8 cellular contexts compared by ENCODE assay signal in genomic region chr12:110371408-110372055, GRCh38. TPM values are rescaled to one million over a fixed set of nuclear protein-coding genes. Genes with fewer than 3 reads are reported as not detected.
DNase-seq lines count a peak whose midpoint lies in the region; ATAC-seq, FAIRE-seq and TF ChIP-seq lines count a peak whose summit lies in the region.

No MANE protein-coding gene starts in this region.

- no peak overlapping the region for H3K27ac Mint-ChIP-seq in activated naive CD8-positive, alpha-beta T cell treated with anti-CD3 and anti-CD28 coated beads, Interleukin-2, amount 50 U/mL, for 24 hours
- H3K27ac Mint-ChIP-seq in activated naive CD8-positive, alpha-beta T cell treated with anti-CD3 and anti-CD28 coated beads for 36 hours: no peak overlapping the region
- H3K27ac Mint-ChIP-seq in activated CD8-positive, alpha-beta T cell treated with anti-CD3 and anti-CD28 coated beads for 36 hours: no peak overlapping the region

- peaks cover 25% of the 10 kb centered on the region for H3K36me3 Mint-ChIP-seq in activated naive CD8-positive, alpha-beta T cell treated with anti-CD3 and anti-CD28 coated beads, Interleukin-2, amount 50 U/mL, for 24 hours (ENCODE audit: low read depth)
- H3K36me3 Mint-ChIP-seq in activated naive CD8-positive, alpha-beta T cell treated with anti-CD3 and anti-CD28 coated beads for 36 hours: peaks cover 10% of the 10 kb centered on the region
- H3K36me3 Mint-ChIP-seq in activated CD8-positive, alpha-beta T cell treated with anti-CD3 and anti-CD28 coated beads for 36 hours (ENCODE audit: low read depth): peaks cover 12% of the 10 kb centered on the region

- RAD21 ChIA-PET in GM12878 (lab: Charles Lee; ENCODE audit: unreplicated experiment): interaction anchor here (0.9 to 2.0 kb wide), 5 partner anchors 14 to 79 kb away, joined by 3 to 10 read pairs (median 5); partner anchors contain the start of gene ARPC3

- SMC1A ChIA-PET in GM12878 (lab: Charles Lee; ENCODE audit: uncharacterized antibody, unreplicated experiment): interaction anchor here (1.0 to 1.7 kb wide), 6 partner anchors 13 to 48 kb away, joined by 3 to 10 read pairs (median 4); no protein-coding TSS in a partner anchor

- peaks cover 3% of the 10 kb centered on the region for H3K4me1 Mint-ChIP-seq in activated naive CD8-positive, alpha-beta T cell treated with anti-CD3 and anti-CD28 coated beads, Interleukin-2, amount 50 U/mL, for 24 hours
- H3K4me1 Mint-ChIP-seq in activated naive CD8-positive, alpha-beta T cell treated with anti-CD3 and anti-CD28 coated beads for 36 hours: no peaks in the 10 kb centered on the region
- H3K4me1 Mint-ChIP-seq in activated CD8-positive, alpha-beta T cell treated with anti-CD3 and anti-CD28 coated beads for 36 hours (ENCODE audit: low read depth): no peaks in the 10 kb centered on the region

- in situ Hi-C loops in GM12878 (cut with MboI): no loop called here

- POLR2A ChIA-PET in GM12878 (lab: Charles Lee): interaction anchor here (0.6 to 1.1 kb wide), 5 partner anchors 8 to 335 kb away, joined by 3 to 9 read pairs (median 3); no protein-coding TSS in a partner anchor
- POLR2A ChIA-PET in activated CD8-positive, alpha-beta T cell treated with anti-CD3 and anti-CD28 coated beads for 36 hours (lab: Charles Lee): interaction anchor here (0.6 to 1.2 kb wide), 4 partner anchors 22 to 55 kb away, joined by 3 to 4 read pairs (median 4); no protein-coding TSS in a partner anchor

- BruUV-seq in GM12878 (replicated peaks; lab: Mats Ljungman, UMichigan): no TSS peak

- H3K9me3 Mint-ChIP-seq in activated naive CD8-positive, alpha-beta T cell treated with anti-CD3 and anti-CD28 coated beads, Interleukin-2, amount 50 U/mL, for 24 hours: no peaks in the 10 kb centered on the region
- H3K9me3 Mint-ChIP-seq in activated naive CD8-positive, alpha-beta T cell treated with anti-CD3 and anti-CD28 coated beads for 36 hours: no peaks in the 10 kb centered on the region
- no peaks in the 10 kb centered on the region for H3K9me3 Mint-ChIP-seq in activated CD8-positive, alpha-beta T cell treated with anti-CD3 and anti-CD28 coated beads for 36 hours

- no peak overlapping the region for H3K4me3 Mint-ChIP-seq in activated naive CD8-positive, alpha-beta T cell treated with anti-CD3 and anti-CD28 coated beads, Interleukin-2, amount 50 U/mL, for 24 hours
- H3K4me3 Mint-ChIP-seq in activated naive CD8-positive, alpha-beta T cell treated with anti-CD3 and anti-CD28 coated beads for 36 hours: no peak overlapping the region
- no peak overlapping the region for H3K4me3 Mint-ChIP-seq in activated CD8-positive, alpha-beta T cell treated with anti-CD3 and anti-CD28 coated beads for 36 hours

- intact Hi-C loops in GM12878 (cut with micrococcal nuclease; ENCODE audit: unreplicated experiment): no loop called here
- intact Hi-C loops in activated CD8-positive, alpha-beta T cell treated with anti-CD3 and anti-CD28 coated beads for 36 hours (cut with micrococcal nuclease): no loop called here

- CTCF ChIA-PET in GM12878 (lab: Yijun Ruan, JAX): interaction anchor here (0.7 to 1.9 kb wide), 6 partner anchors 10 to 231 kb away, joined by 3 to 7 read pairs (median 4); no protein-coding TSS in a partner anchor
- CTCF ChIA-PET in activated CD8-positive, alpha-beta T cell treated with anti-CD3 and anti-CD28 coated beads for 36 hours (lab: Charles Lee): interaction anchor here (1.1 kb wide), 1 partner anchor 22 kb away, joined by 4 read pairs; no protein-coding TSS in a partner anchor

- peak overlapping the region; percentile 37 for H3K27ac ChIP-seq in GM12878 (ENCODE audit: control insufficient read depth, insufficient read depth)
- peak overlapping the region; percentile 45 for H3K27ac ChIP-seq in urinary bladder (ENCODE audit: low read depth)

- H3K4me1 ChIP-seq in GM12878 (ENCODE audit: control insufficient read depth, insufficient read depth, low read length) (peaks cover 21% of the 10 kb centered on the region), urinary bladder (ENCODE audit: insufficient read depth) (peaks cover 2% of the 10 kb centered on the region)

- H3K9me3 ChIP-seq in GM12878 (replicated peaks; ENCODE audit: control insufficient read depth, insufficient read depth, low read length): no peaks in the 10 kb centered on the region

- H3K79me2 ChIP-seq in GM12878 (ENCODE audit: control insufficient read depth, insufficient read depth, low read length): no peaks in the 10 kb centered on the region

- peak; percentile 61 for TF ChIP-seq POLR2A in GM12878 (IDR thresholded peaks at IDR 0.05; ENCODE audit: low read depth, low read length)

- H4K20me1 ChIP-seq in GM12878 (ENCODE audit: control insufficient read depth, insufficient read depth): no peaks in the 10 kb centered on the region

- no peak for TF ChIP-seq RAD21 in GM12878 (IDR thresholded peaks at IDR 0.05; ENCODE audit: insufficient read depth, low read depth, low read length)

- peak overlapping the region; percentile 30 for H3K4me2 ChIP-seq in GM12878 (ENCODE audit: control insufficient read depth, insufficient read depth)

- 22% methylated on average over 13 of the region's 13 CpGs for WGBS in GM12878 (ENCODE audit: insufficient coverage, insufficient replicate concordance, low lambda C conversion rate, missing lambda C conversion rate)
- 54% methylated on average over 13 of the region's 13 CpGs for WGBS in urinary bladder

- no peak overlapping the region for H3K4me3 ChIP-seq in GM12878
- H3K4me3 ChIP-seq in urinary bladder (ENCODE audit: low read depth, low read length): no peak overlapping the region

- no peak for TF ChIP-seq CTCF in GM12878 (IDR thresholded peaks at IDR 0.05 in 2 of 3, conservative IDR thresholded peaks at IDR 0.05 in 1 of 3; ENCODE audit: control insufficient read depth in 2 of 3, extremely low read depth in 1 of 3, insufficient read depth in 1 of 3, low read depth in 3 of 3, low read length in 3 of 3)
- no peak for TF ChIP-seq CTCF in activated CD8-positive, alpha-beta T cell treated with anti-CD3 and anti-CD28 coated beads for 36 hours (IDR thresholded peaks at IDR 0.05)

- ATAC-seq in activated naive CD8-positive, alpha-beta T cell treated with anti-CD3 and anti-CD28 coated beads, Interleukin-2, amount 50 U/mL, for 24 hours: peak; percentile 42
- ATAC-seq in HG03457 (IDR thresholded peaks at IDR 0.05; ENCODE audit: unreplicated experiment): peak; percentile 61
- peak; percentile 88 for ATAC-seq in GM12878
- no peak for ATAC-seq in activated CD8-positive, alpha-beta T cell treated with anti-CD3 and anti-CD28 coated beads for 36 hours
- no peak for ATAC-seq in HG03521 (IDR thresholded peaks at IDR 0.05; ENCODE audit: unreplicated experiment)

- no peaks in the 10 kb centered on the region for H3K27me3 ChIP-seq in GM12878 (replicated peaks in 1 of 2; ENCODE audit: control insufficient read depth in 2 of 2, insufficient read depth in 2 of 2, low read length in 1 of 2)

- peak; percentile 14 for DNase-seq in activated naive CD8-positive, alpha-beta T cell treated with anti-CD3 and anti-CD28 coated beads, Interleukin-2, amount 50 U/mL, for 24 hours
- no peak for DNase-seq in activated naive CD8-positive, alpha-beta T cell treated with anti-CD3 and anti-CD28 coated beads for 36 hours
- DNase-seq in GM12878 (ENCODE audit: low read depth, low spot score): peak; percentile 57
- DNase-seq in activated CD8-positive, alpha-beta T cell treated with anti-CD3 and anti-CD28 coated beads for 36 hours: no peak
- no peak for DNase-seq in stimulated activated CD4-positive, alpha-beta T cell treated with anti-CD3 and anti-CD28 coated beads, Interleukin-15, amount 100 ng/mL, for 24 hours

- peak; percentile 24 to 65; a peak in 1 of 4 replicates for TF ChIP-seq EP300 in GM12878 (IDR thresholded peaks at IDR 0.05; ENCODE audit: borderline replicate concordance in 1 of 2, control insufficient read depth in 1 of 2, low read depth in 2 of 2, low read length in 2 of 2)

- H3K36me3 ChIP-seq in GM12878 (ENCODE audit: control insufficient read depth in 2 of 2, insufficient read depth in 2 of 2, low read length in 1 of 2) (peaks cover 22 to 23% of the 10 kb centered on the region in 2 experiments), urinary bladder (ENCODE audit: insufficient read depth) (peaks cover 1% of the 10 kb centered on the region)

- peak overlapping the region; percentile 15; the same call in 1 of the 2 replicates for H2AFZ ChIP-seq in GM12878 (ENCODE audit: control insufficient read depth, low read depth, low read length)

- no peak overlapping the region; the same call in 1 of the 2 replicates for H3K9ac ChIP-seq in GM12878 (ENCODE audit: control insufficient read depth, insufficient read depth, low read length)

- no peak for FAIRE-seq in GM12878 (lab: Jason Lieb, UNC)

- no peaks in the 10 kb centered on the region for H3K27me3 Mint-ChIP-seq in activated naive CD8-positive, alpha-beta T cell treated with anti-CD3 and anti-CD28 coated beads, Interleukin-2, amount 50 U/mL, for 24 hours
- H3K27me3 Mint-ChIP-seq in activated naive CD8-positive, alpha-beta T cell treated with anti-CD3 and anti-CD28 coated beads for 36 hours: no peaks in the 10 kb centered on the region
- H3K27me3 Mint-ChIP-seq in activated CD8-positive, alpha-beta T cell treated with anti-CD3 and anti-CD28 coated beads for 36 hours: no peaks in the 10 kb centered on the region

TF ChIP-seq in GM12878, 131 proteins besides CTCF, POLR2A, EP300 and RAD21 (continues in another document):
- TF ChIP-seq PAX5 (IDR thresholded peaks at IDR 0.05; ENCODE audit: borderline replicate concordance, low read depth, low read length) (peak; percentile 78), MEF2B (IDR thresholded peaks at IDR 0.05; ENCODE audit: partially characterized antibody, poor library complexity, severe bottlenecking) (peak; percentile 98)

RNA-seq across cellular contexts. Expression of gene ANAPC7, which starts 32.0 kb away (rescaled TPM):
- 10 to 100 TPM; 66.6 to 67.5 TPM for total RNA-seq in activated naive CD8-positive, alpha-beta T cell treated with anti-CD3 and anti-CD28 coated beads for 36 hours
- total RNA-seq in GM12878 (2013; cell fraction: nucleolus; rRNA removed): 85.2 and 87.2 TPM in 2 replicates
- total RNA-seq in GM12878 (2014; rRNA removed) (55.0 and 69.0 TPM in 2 replicates), GM12878 (2014; rRNA removed; fragmentation: Illumina TruSeq; extraction: Trizol) (58.6 and 62.7 TPM in 2 replicates), GM12878 (2021) (55.2 and 57.2 TPM in 2 replicates), urinary bladder (56.6 TPM)
- 23.6 TPM for polyA plus RNA-seq in GM12878 (2011; ENCODE audit: low read depth)
- polyA plus RNA-seq in GM12878 (2011; rRNA removed) (59.9 and 69.6 TPM in 2 replicates), GM12878 (2014; fragmentation: Illumina TruSeq; extraction: Trizol) (57.3 and 79.8 TPM in 2 replicates), GM12878 (2014; fragmentation: Nextera tagmentation; extraction: Ambion mirVana) (10 to 100 TPM; 24.5 to 30.1 TPM), GM12878 (2014; rRNA removed) (71.0 and 73.7 TPM in 2 replicates), GM12878 (2016; fragmentation: Nextera tagmentation; extraction: Ambion mirVana) (10 to 100 TPM; 69.7 to 77.9 TPM), urinary bladder (39.4 TPM)
- polyA plus RNA-seq in GM12878 (2011; cell fraction: cytosol; rRNA removed): 35.2 and 44.3 TPM in 2 replicates
- polyA plus RNA-seq in GM12878 (2011; cell fraction: nucleus; rRNA removed): 52.9 and 71.4 TPM in 2 replicates
- 24.7 and 25.4 TPM in 2 replicates for polyA plus RNA-seq in GM12878 (2012)
- 33.8 and 61.9 TPM in 2 replicates for polyA minus RNA-seq in GM12878 (2011; rRNA and poly(A)+ RNA removed)
- 15.1 and 19.6 TPM in 2 replicates for polyA minus RNA-seq in GM12878 (2011; cell fraction: cytosol; rRNA and poly(A)+ RNA removed)
- 8.8 and 23.1 TPM in 2 replicates for polyA minus RNA-seq in GM12878 (2011; cell fraction: nucleus; rRNA and poly(A)+ RNA removed)
- total RNA-seq in activated CD8-positive, alpha-beta T cell treated with anti-CD3 and anti-CD28 coated beads for 36 hours: 10 to 100 TPM; 44.9 to 52.9 TPM

Comparison
In these comparisons a context has a peak if more than half of its experiments do, and no peak if none do; other contexts are left out.
1. DNase-seq: peak in activated naive CD8-positive, alpha-beta T cell treated with anti-CD3 and anti-CD28 coated beads, Interleukin-2, amount 50 U/mL, for 24 hours (single experiment) and GM12878 (single experiment); none in activated naive CD8-positive, alpha-beta T cell treated with anti-CD3 and anti-CD28 coated beads for 36 hours (single experiment), activated CD8-positive, alpha-beta T cell treated with anti-CD3 and anti-CD28 coated beads for 36 hours (single experiment) and stimulated activated CD4-positive, alpha-beta T cell treated with anti-CD3 and anti-CD28 coated beads, Interleukin-15, amount 100 ng/mL, for 24 hours (single experiment).
2. ATAC-seq: peak in activated naive CD8-positive, alpha-beta T cell treated with anti-CD3 and anti-CD28 coated beads, Interleukin-2, amount 50 U/mL, for 24 hours (single experiment), HG03457 (single experiment) and GM12878 (single experiment); none in activated CD8-positive, alpha-beta T cell treated with anti-CD3 and anti-CD28 coated beads for 36 hours (single experiment) and HG03521 (single experiment).